ENCODE assay signal across 23 cellular contexts in the genomic region with DNA sequence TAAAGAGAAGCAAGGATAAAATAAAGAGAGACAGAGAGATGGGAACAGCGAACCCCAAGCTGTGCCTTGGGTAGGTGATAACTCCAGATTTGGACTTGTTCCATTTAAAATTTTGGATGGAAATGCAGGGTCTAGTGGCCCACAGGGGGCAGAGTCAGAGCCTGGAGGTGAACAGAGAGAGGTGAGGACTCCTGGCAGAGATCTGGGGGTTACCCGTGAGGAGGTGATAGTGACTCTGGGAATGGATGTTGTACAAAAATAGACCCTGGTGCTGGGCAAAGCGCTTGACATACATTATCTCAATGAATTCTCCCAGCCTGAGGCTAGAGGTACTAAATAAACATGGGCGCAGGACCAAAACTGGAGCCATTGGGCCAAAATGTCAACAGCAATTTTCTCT. TPM values are rescaled to one million over a fixed set of nuclear protein-coding genes. Genes with fewer than 3 reads are reported as not detected.
DNase-seq lines count a peak whose midpoint lies in the region; ATAC-seq and TF ChIP-seq lines count a peak whose summit lies in the region.
"Had no signal": no experiment of that assay in that cellular context is flagged by ENCODE, and none has a peak within 500 bp of the region (broad histone marks: within the 10 kb centered on the region; RNA-seq: fewer than 3 reads in every experiment).

No MANE protein-coding gene starts in this region.

- no peaks in the 10 kb centered on the region for H3K27me3 ChIP-seq in naive thymus-derived CD4-positive, alpha-beta T cell (ENCODE audit: control insufficient read depth in 2 of 2, insufficient read depth in 2 of 2, low read length in 2 of 2)
- H3K27me3 ChIP-seq: breast epithelium, gastrocnemius medialis, right lobe of liver, uterus had no signal

- H3K36me3 ChIP-seq in naive thymus-derived CD4-positive, alpha-beta T cell (ENCODE audit: control insufficient read depth in 2 of 3, insufficient read depth in 3 of 3, low read length in 3 of 3) = peaks cover 0 to 17% (median 5%) of the 10 kb centered on the region in 3 experiments
- H3K36me3 ChIP-seq: breast epithelium, gastrocnemius medialis, HAP-1, right lobe of liver, uterus had no signal

- H3K27ac Mint-ChIP-seq in activated naive CD8-positive, alpha-beta T cell treated with anti-CD3 and anti-CD28 coated beads, Interleukin-2, amount 10 ng/mL, durations not matched to agents 7 days and 5 days = peak overlapping the region; percentile 88
- peak overlapping the region in 8 of 9 donors; percentile 91 to 99 (median 95) for H3K27ac Mint-ChIP-seq in naive thymus-derived CD4-positive, alpha-beta T cell

- no peak for ATAC-seq in activated T-cell treated with anti-CD3 and anti-CD28 coated beads, Interleukin-2, amount 50 U/mL, for 4 hours
- no peak for ATAC-seq in activated naive CD8-positive, alpha-beta T cell treated with anti-CD3 and anti-CD28 coated beads, Interleukin-2, amount 10 ng/mL, durations not matched to agents 7 days and 5 days (ENCODE audit: low read depth)
- no peak for ATAC-seq in naive thymus-derived CD4-positive, alpha-beta T cell
- ATAC-seq: left colon, right lobe of liver had no signal

- intact Hi-C loops in naive thymus-derived CD4-positive, alpha-beta T cell (cut with micrococcal nuclease) = loop anchor here in 1 of 2 donors (5.0 kb wide), 1 partner anchor 194 kb away; a partner anchor contains a TSS
- intact Hi-C loops in lower leg skin (cut with DNase I; ENCODE audit: low total_unique reads) = no loop called here

- peaks cover 53 to 79% of the 10 kb centered on the region in 2 donors for H3K4me1 ChIP-seq in naive thymus-derived CD4-positive, alpha-beta T cell (ENCODE audit: control insufficient read depth in 2 of 2, insufficient read depth in 2 of 2, low read length in 2 of 2)
- H3K4me1 ChIP-seq: HAP-1, uterus had no signal

- peaks cover 90% of the 10 kb centered on the region for H3K4me1 Mint-ChIP-seq in activated T-cell treated with anti-CD3 and anti-CD28 coated beads, Interleukin-2, amount 50 U/mL, for 4 hours (ENCODE audit: low read depth)
- H3K4me1 Mint-ChIP-seq in activated naive CD8-positive, alpha-beta T cell treated with anti-CD3 and anti-CD28 coated beads, Interleukin-2, amount 10 ng/mL, durations not matched to agents 7 days and 5 days = peaks cover 64% of the 10 kb centered on the region
- peaks cover 58 to 90% (median 79%) of the 10 kb centered on the region in 7 donors for H3K4me1 Mint-ChIP-seq in naive thymus-derived CD4-positive, alpha-beta T cell

- CTCF ChIA-PET in naive thymus-derived CD4-positive, alpha-beta T cell (lab: Charles Lee) = interaction anchor here (0.7 to 6.7 kb wide), 2 partner anchors 15 to 107 kb away, joined by 3 to 73 read pairs; no protein-coding TSS in a partner anchor

- TF ChIP-seq POLR2A in lower leg skin (IDR thresholded peaks at IDR 0.05) = no peak

- H3K27ac ChIP-seq in naive thymus-derived CD4-positive, alpha-beta T cell (ENCODE audit: low read depth, low read length) = peak overlapping the region; percentile 85
- H3K27ac ChIP-seq: breast epithelium, right lobe of liver, uterus had no signal

- no peaks in the 10 kb centered on the region for H3K9me3 ChIP-seq in naive thymus-derived CD4-positive, alpha-beta T cell (ENCODE audit: control insufficient read depth in 2 of 3, low read length in 3 of 3)
- H3K9me3 ChIP-seq: breast epithelium, gastrocnemius medialis, HAP-1, right lobe of liver, uterus had no signal

- H3K4me3 ChIP-seq in naive thymus-derived CD4-positive, alpha-beta T cell (ENCODE audit: low read length) = no peak overlapping the region
- no peak overlapping the region for H3K4me3 ChIP-seq in lower leg skin (ENCODE audit: low read depth, poor library complexity, severe bottlenecking)
- H3K4me3 ChIP-seq: breast epithelium, gastrocnemius medialis, HAP-1, right lobe of liver, uterus had no signal

- no peak for DNase-seq in activated T-cell treated with anti-CD3 and anti-CD28 coated beads, Interleukin-2, amount 50 U/mL, for 4 hours
- DNase-seq in activated T-cell treated with anti-CD3 and anti-CD28 coated beads, Interleukin-2, amount 50 U/mL, for 48 hours = no peak
- DNase-seq in activated naive CD8-positive, alpha-beta T cell treated with anti-CD3 and anti-CD28 coated beads, Interleukin-2, amount 10 ng/mL, durations not matched to agents 7 days and 5 days = no peak
- DNase-seq in naive thymus-derived CD4-positive, alpha-beta T cell = no peak
- no peak for DNase-seq in lower leg skin (ENCODE audit: low spot score in 2 of 2)
- no peak for DNase-seq in LoVo (ENCODE audit: low spot score)
- DNase-seq in COLO668 (lab: John Stamatoyannopoulos, UW; ENCODE audit: unreplicated experiment) = no peak
- DNase-seq: COR-L47, gastrocnemius medialis, IMR-90, left colon, NCI-H187 treated with DMSO at 0.1 percent for 48 hours, NCI-H446 treated with DMSO at 0.1 percent for 48 hours, right lobe of liver, uterus had no signal

- peak; percentile 17 for TF ChIP-seq CTCF in GM12873 (IDR thresholded peaks at IDR 0.05; ENCODE audit: insufficient read depth, low read depth, low read length, missing control alignments)
- no peak for TF ChIP-seq CTCF in lower leg skin (IDR thresholded peaks at IDR 0.05)

- peaks cover 4% of the 10 kb centered on the region for H3K36me3 Mint-ChIP-seq in activated T-cell treated with anti-CD3 and anti-CD28 coated beads, Interleukin-2, amount 50 U/mL, for 4 hours (ENCODE audit: insufficient read depth)
- no peaks in the 10 kb centered on the region for H3K36me3 Mint-ChIP-seq in activated naive CD8-positive, alpha-beta T cell treated with anti-CD3 and anti-CD28 coated beads, Interleukin-2, amount 10 ng/mL, durations not matched to agents 7 days and 5 days
- H3K36me3 Mint-ChIP-seq in naive thymus-derived CD4-positive, alpha-beta T cell = peaks cover 0 to 26% (median 6%) of the 10 kb centered on the region in 5 donors

- H3K27me3 Mint-ChIP-seq in activated T-cell treated with anti-CD3 and anti-CD28 coated beads, Interleukin-2, amount 50 U/mL, for 4 hours (ENCODE audit: low read depth) = no peaks in the 10 kb centered on the region
- no peaks in the 10 kb centered on the region for H3K27me3 Mint-ChIP-seq in activated naive CD8-positive, alpha-beta T cell treated with anti-CD3 and anti-CD28 coated beads, Interleukin-2, amount 10 ng/mL, durations not matched to agents 7 days and 5 days
- H3K27me3 Mint-ChIP-seq in naive thymus-derived CD4-positive, alpha-beta T cell = peaks cover 0 to 1% (median 0%) of the 10 kb centered on the region in 5 donors

- WGBS in lower leg skin, 2 donors = 89 to 98% methylated on average over 4 of the region's 4 CpGs

- no peaks in the 10 kb centered on the region for H3K9me3 Mint-ChIP-seq in activated T-cell treated with anti-CD3 and anti-CD28 coated beads, Interleukin-2, amount 50 U/mL, for 4 hours
- no peaks in the 10 kb centered on the region for H3K9me3 Mint-ChIP-seq in activated naive CD8-positive, alpha-beta T cell treated with anti-CD3 and anti-CD28 coated beads, Interleukin-2, amount 10 ng/mL, durations not matched to agents 7 days and 5 days
- H3K9me3 Mint-ChIP-seq in naive thymus-derived CD4-positive, alpha-beta T cell = no peaks in the 10 kb centered on the region

- H3K4me3 Mint-ChIP-seq in activated T-cell treated with anti-CD3 and anti-CD28 coated beads, Interleukin-2, amount 50 U/mL, for 4 hours = peak overlapping the region; percentile 39
- H3K4me3 Mint-ChIP-seq in activated naive CD8-positive, alpha-beta T cell treated with anti-CD3 and anti-CD28 coated beads, Interleukin-2, amount 10 ng/mL, durations not matched to agents 7 days and 5 days = no peak overlapping the region
- peak overlapping the region in 9 of 10 donors; percentile 85 to 100 (median 97) for H3K4me3 Mint-ChIP-seq in naive thymus-derived CD4-positive, alpha-beta T cell

- POLR2A ChIA-PET in activated naive CD8-positive, alpha-beta T cell treated with anti-CD3 and anti-CD28 coated beads, Interleukin-2, amount 10 ng/mL, durations not matched to agents 7 days and 5 days (lab: Charles Lee) = no interaction called here
- POLR2A ChIA-PET in naive thymus-derived CD4-positive, alpha-beta T cell (lab: Charles Lee) = interaction anchor here (0.6 to 12.1 kb wide), 6 partner anchors 8 to 1694 kb away, joined by 3 to 324 read pairs (median 6); no protein-coding TSS in a partner anchor

RNA-seq across cellular contexts. Expression of a gene that starts 14.3 kb away (rescaled TPM):
- 1 to 10 TPM; 3.5 to 4.1 (median 3.6) TPM for total RNA-seq in activated T-cell treated with anti-CD3 and anti-CD28 coated beads, Interleukin-2, amount 50 U/mL, for 4 hours
- 10 to 100 TPM; 12.6 to 13.1 TPM for total RNA-seq in activated naive CD8-positive, alpha-beta T cell treated with anti-CD3 and anti-CD28 coated beads, Interleukin-2, amount 10 ng/mL, durations not matched to agents 7 days and 5 days
- total RNA-seq in naive thymus-derived CD4-positive, alpha-beta T cell = 10 to 100 TPM in 4 of 5 experiments, 1 to 10 TPM in 1; 6.7 to 25.3 (median 20.1) TPM
- polyA plus RNA-seq in naive thymus-derived CD4-positive, alpha-beta T cell = 10 to 100 TPM; 24.8 to 27.1 TPM
- total RNA-seq in lower leg skin = 10 to 100 TPM in 2 of 4 donors, 1 to 10 TPM in 2; 7.6 to 11.8 (median 10.3) TPM

RNA-seq across cellular contexts. Expression of a gene that starts 26.7 kb away (rescaled TPM):
- total RNA-seq in activated T-cell treated with anti-CD3 and anti-CD28 coated beads, Interleukin-2, amount 50 U/mL, for 4 hours = under 1 TPM; 0.11 to 0.24 (median 0.18) TPM
- 1 to 10 TPM in 1 of 2 experiments, under 1 TPM in 1; 1.00 to 1.9 TPM for total RNA-seq in activated naive CD8-positive, alpha-beta T cell treated with anti-CD3 and anti-CD28 coated beads, Interleukin-2, amount 10 ng/mL, durations not matched to agents 7 days and 5 days
- 10 to 100 TPM in 2 of 5 experiments, 1 to 10 TPM in 2, under 1 TPM in 1; 0.19 to 23.3 (median 5.9) TPM for total RNA-seq in naive thymus-derived CD4-positive, alpha-beta T cell
- polyA plus RNA-seq in naive thymus-derived CD4-positive, alpha-beta T cell = under 1 TPM; 0.74 to 0.75 TPM
- under 1 TPM in 1 of 4 donors, not detected in 3; 0.32 TPM for total RNA-seq in lower leg skin
- total RNA-seq: dermis microvascular lymphatic vessel endothelial cell; IMR-90; T-helper 2 cell treated with Interferon-gamma antibody and Interleukin-4, amounts not matched to agents 100 ng/mL and 5 ng/mL, for 36 hours had no signal
- polyA plus RNA-seq: esophagus, IMR-90 had no signal

RNA-seq across cellular contexts. Expression of a gene that starts 43.5 kb away (rescaled TPM):
- not detected for total RNA-seq in activated T-cell treated with anti-CD3 and anti-CD28 coated beads, Interleukin-2, amount 50 U/mL, for 4 hours
- not detected for total RNA-seq in activated naive CD8-positive, alpha-beta T cell treated with anti-CD3 and anti-CD28 coated beads, Interleukin-2, amount 10 ng/mL, durations not matched to agents 7 days and 5 days
- total RNA-seq in naive thymus-derived CD4-positive, alpha-beta T cell = not detected
- polyA plus RNA-seq in naive thymus-derived CD4-positive, alpha-beta T cell = not detected
- not detected for total RNA-seq in lower leg skin
- total RNA-seq: breast epithelium; dermis microvascular lymphatic vessel endothelial cell; gastrocnemius medialis; IMR-90; left colon; mononuclear cell; right lobe of liver; T-helper 2 cell treated with Interferon-gamma antibody and Interleukin-4, amounts not matched to agents 100 ng/mL and 5 ng/mL, for 36 hours; uterus had no signal
- polyA plus RNA-seq: adipose tissue, esophagus, IMR-90 had no signal
